ENCODE assay signal across 8 cellular contexts in genomic region chr21:38712076-38712475, GRCh38.
DNase-seq lines count a peak whose midpoint lies in the region; ATAC-seq and TF ChIP-seq lines count a peak whose summit lies in the region.

No MANE protein-coding gene starts in this region.

- intact Hi-C loops in testis (cut with DNase I; ENCODE audit: low total_unique reads) = no loop called here

- H3K36me3 ChIP-seq in OCI-LY3 (replicated peaks; ENCODE audit: low read depth, low read length) (no peaks in the 10 kb centered on the region), testis (ENCODE audit: low read depth, missing control alignments) (no peaks in the 10 kb centered on the region)

- H2AFZ ChIP-seq in OCI-LY3 (ENCODE audit: low read depth, low read length) = no peak overlapping the region

- H3K27me3 ChIP-seq in OCI-LY3 (ENCODE audit: low read depth, low read length) (peaks cover 7% of the 10 kb centered on the region; the same call in 1 of the 2 replicates), testis (no peaks in the 10 kb centered on the region)

- H3K4me2 ChIP-seq in OCI-LY3 (ENCODE audit: low read length) = no peak overlapping the region

- WGBS in testis, 2 donors = 82 to 89% methylated on average over 1 of the region's 1 CpG

- no peak overlapping the region for H3K9ac ChIP-seq in OCI-LY3 (ENCODE audit: low read length)

- no peaks in the 10 kb centered on the region for H3K4me1 ChIP-seq in OCI-LY3 (ENCODE audit: low read length)
- no peaks in the 10 kb centered on the region for H3K4me1 ChIP-seq in testis

- TF ChIP-seq CTCF in OCI-LY3 (IDR thresholded peaks at IDR 0.05; ENCODE audit: low read depth, low read length) (peak; percentile 33; the same call in 1 of the 2 replicates), testis (IDR thresholded peaks at IDR 0.05) (peak in 1 of 3 experiments; percentile 29)

- no peak for TF ChIP-seq POLR2A in testis (IDR thresholded peaks at IDR 0.05)

- ATAC-seq in esophagus mucosa (peak; percentile 77), GM18861 (IDR thresholded peaks at IDR 0.05; ENCODE audit: unreplicated experiment) (no peak)

- no peaks in the 10 kb centered on the region for H3K79me2 ChIP-seq in OCI-LY3 (ENCODE audit: low read length)

- H3K4me3 ChIP-seq in OCI-LY3 (ENCODE audit: low read length) (no peak overlapping the region), testis (no peak overlapping the region)

- H3K27ac ChIP-seq in OCI-LY3 (ENCODE audit: low read length) (no peak overlapping the region), testis (no peak overlapping the region)

- H3K9me3 ChIP-seq in OCI-LY3 (ENCODE audit: insufficient read depth, low read length) (no peaks in the 10 kb centered on the region), testis (no peaks in the 10 kb centered on the region)

- DNase-seq in Ammon's horn (ENCODE audit: low spot score) (peak; percentile 20), HK-2 (ENCODE audit: unreplicated experiment) (peak; percentile 4), testis (peak; percentile 52), midbrain (lab: John Stamatoyannopoulos, UW) (no peak)
- no peak for DNase-seq in activated CD8-positive, alpha-beta memory T cell treated with anti-CD3 and anti-CD28 coated beads, Interleukin-2, amount 50 U/mL, for 4 hours

- H4K20me1 ChIP-seq in OCI-LY3 (ENCODE audit: insufficient read depth, low read length) = no peaks in the 10 kb centered on the region

Comparison
In these comparisons a context has a peak if more than half of its experiments do, and no peak if none do; other contexts are left out.
1. DNase-seq: peak in Ammon's horn (single experiment), HK-2 (single experiment) and testis (single experiment); none in activated CD8-positive, alpha-beta memory T cell treated with anti-CD3 and anti-CD28 coated beads, Interleukin-2, amount 50 U/mL, for 4 hours (single experiment) and midbrain (single experiment).